ENCODE assay signal across 11 cellular contexts in genomic region chrX:45788941-45789348, GRCh38.
DNase-seq lines count a peak whose midpoint lies in the region; ATAC-seq and TF ChIP-seq lines count a peak whose summit lies in the region.
"Had no signal": no experiment of that assay in that cellular context is flagged by ENCODE, and none has a peak within 500 bp of the region (broad histone marks: within the 10 kb centered on the region; RNA-seq: fewer than 3 reads in every experiment).

No MANE protein-coding gene starts in this region.

- POLR2A ChIA-PET in PC-3 (lab: Charles Lee; ENCODE audit: unreplicated experiment): no interaction called here

- intact Hi-C loops in PC-3 (cut with micrococcal nuclease): no loop called here

- no peaks in the 10 kb centered on the region for H3K36me3 ChIP-seq in GM23248 (ENCODE audit: low read depth)
- peaks cover 3% of the 10 kb centered on the region for H3K36me3 ChIP-seq in osteoblast (ENCODE audit: insufficient read depth, low read length)
- no peaks in the 10 kb centered on the region for H3K36me3 ChIP-seq in SJCRH30
- H3K36me3 ChIP-seq in PC-3 (ENCODE audit: low read depth, low read length): peaks cover 56% of the 10 kb centered on the region

- H3K27ac ChIP-seq in GM23248 (peak overlapping the region; percentile 72), osteoblast (ENCODE audit: low read depth, low read length) (peak overlapping the region; percentile 53), SJCRH30 (no peak overlapping the region), PC-3 (ENCODE audit: low read length) (no peak overlapping the region)
- H3K27ac ChIP-seq: KMS-11 had no signal

- H3K4me2 ChIP-seq in GM23248 (ENCODE audit: unreplicated experiment) (peak overlapping the region; percentile 68), osteoblast (ENCODE audit: insufficient read depth, low read length) (peak overlapping the region; percentile 50), PC-3 (ENCODE audit: low read length) (no peak overlapping the region)
- H3K4me2 ChIP-seq: KMS-11 had no signal

- H3K27me3 ChIP-seq in GM23248 (replicated peaks; ENCODE audit: insufficient read depth) (no peaks in the 10 kb centered on the region), osteoblast (ENCODE audit: insufficient read depth, low read length) (peaks cover 33% of the 10 kb centered on the region), SJCRH30 (no peaks in the 10 kb centered on the region), PC-3 (ENCODE audit: low read length) (no peaks in the 10 kb centered on the region)

- 10 to 24% methylated on average over 2 to 8 of the region's 8 CpGs for WGBS in GM23248 (ENCODE audit: low coverage in 1 of 2, low lambda C conversion rate in 2 of 2, missing lambda C conversion rate in 2 of 2), 2 experiments

- H3K79me2 ChIP-seq in GM23248 (ENCODE audit: insufficient read depth): peaks cover 98% of the 10 kb centered on the region
- peaks cover 94% of the 10 kb centered on the region for H3K79me2 ChIP-seq in osteoblast (ENCODE audit: insufficient read depth, low read length)
- peaks cover 98% of the 10 kb centered on the region for H3K79me2 ChIP-seq in PC-3 (ENCODE audit: low read length)

- DNase-seq in GM23248: peak; percentile 62
- peak; percentile 45 for DNase-seq in SW480 (ENCODE audit: low spot score)
- DNase-seq in fibroblast of the aortic adventitia (ENCODE audit: low read depth): peak; percentile 55
- DNase-seq in osteoblast (ENCODE audit: insufficient read length, low spot score, missing footprints): no peak
- DNase-seq in NCI-H1930 (lab: John Stamatoyannopoulos, UW): no peak
- no peak for DNase-seq in SJCRH30
- no peak for DNase-seq in activated CD4-positive, alpha-beta T cell treated with anti-CD3 and anti-CD28 coated beads, Interleukin-2, amount 50 U/mL, for 1 hour
- no peak for DNase-seq in PC-3
- DNase-seq: DND-41; naive thymus-derived CD8-positive, alpha-beta T cell had no signal

- H3F3A ChIP-seq in GM23248 (ENCODE audit: insufficient read depth) (peaks cover 30% of the 10 kb centered on the region), PC-3 (ENCODE audit: low read length, unreplicated experiment) (no peaks in the 10 kb centered on the region)

- H3K9me3 ChIP-seq in GM23248 (ENCODE audit: low read depth) (no peaks in the 10 kb centered on the region), osteoblast (ENCODE audit: low read depth, low read length) (no peaks in the 10 kb centered on the region), SJCRH30 (replicated peaks) (no peaks in the 10 kb centered on the region), PC-3 (ENCODE audit: low read length) (no peaks in the 10 kb centered on the region)

- H2AFZ ChIP-seq in GM23248: no peak overlapping the region
- no peak overlapping the region for H2AFZ ChIP-seq in osteoblast (ENCODE audit: low read length)
- H2AFZ ChIP-seq in PC-3 (ENCODE audit: low read length): no peak overlapping the region

- in situ Hi-C loops in GM23248 (cut with MboI): no loop called here

- H3K4me1 ChIP-seq in GM23248 (ENCODE audit: insufficient read depth) (peaks cover 23% of the 10 kb centered on the region), osteoblast (ENCODE audit: insufficient read depth, low read length) (peaks cover 15% of the 10 kb centered on the region), SJCRH30 (no peaks in the 10 kb centered on the region), PC-3 (ENCODE audit: insufficient read depth, low read length) (peaks cover 4% of the 10 kb centered on the region; the same call in 1 of the 2 replicates)

- H3K4me3 ChIP-seq in GM23248 (peak overlapping the region; percentile 51), fibroblast of the aortic adventitia (ENCODE audit: low read depth, low read length) (no peak overlapping the region), osteoblast (ENCODE audit: insufficient read depth, low read length) (peak overlapping the region; percentile 22), SJCRH30 (no peak overlapping the region), PC-3 (ENCODE audit: low read length) (no peak overlapping the region)

- CTCF ChIA-PET in PC-3 (lab: Charles Lee): no interaction called here

- H4K20me1 ChIP-seq in GM23248 (ENCODE audit: insufficient read depth) (no peaks in the 10 kb centered on the region), osteoblast (ENCODE audit: insufficient read depth, low read length) (no peaks in the 10 kb centered on the region), PC-3 (ENCODE audit: low read length) (no peaks in the 10 kb centered on the region)

- H3K9ac ChIP-seq in GM23248 (peak overlapping the region; percentile 33; the same call in 1 of the 2 replicates), PC-3 (ENCODE audit: low read length) (no peak overlapping the region)
- H3K9ac ChIP-seq: KMS-11 had no signal

- TF ChIP-seq CTCF in fibroblast of the aortic adventitia (IDR thresholded peaks at IDR 0.05; ENCODE audit: insufficient read depth, low read length) (no peak), osteoblast (IDR thresholded peaks at IDR 0.05; ENCODE audit: extremely low read depth, low read depth, low read length) (no peak), PC-3 (conservative IDR thresholded peaks at IDR 0.05; ENCODE audit: low read depth, low read length) (no peak)

- ATAC-seq in PC-3: no peak
- ATAC-seq: naive thymus-derived CD8-positive, alpha-beta T cell had no signal

- BruUV-seq in PC-3 (replicated peaks; lab: Mats Ljungman, UMichigan): no TSS peak

- no peaks in the 10 kb centered on the region for H3K9me2 ChIP-seq in GM23248 (ENCODE audit: insufficient read depth)
- H3K9me2 ChIP-seq in PC-3 (replicated peaks; ENCODE audit: low read length): no peaks in the 10 kb centered on the region

Comparison
In these comparisons a context has a peak if more than half of its experiments do, and no peak if none do; other contexts are left out.
1. DNase-seq: peak in GM23248 (single experiment), SW480 (single experiment) and fibroblast of the aortic adventitia (single experiment); none in osteoblast (single experiment), NCI-H1930 (0 of 2), SJCRH30 (0 of 2), activated CD4-positive, alpha-beta T cell treated with anti-CD3 and anti-CD28 coated beads, Interleukin-2, amount 50 U/mL, for 1 hour (single experiment) and PC-3 (single experiment).
2. H3K27ac ChIP-seq: peak in GM23248 (single experiment) and osteoblast (single experiment); none in SJCRH30 (single experiment) and PC-3 (single experiment).
3. H3K4me3 ChIP-seq: peak in GM23248 (single experiment) and osteoblast (single experiment); none in fibroblast of the aortic adventitia (single experiment), SJCRH30 (single experiment) and PC-3 (single experiment).